In the genomic region with DNA sequence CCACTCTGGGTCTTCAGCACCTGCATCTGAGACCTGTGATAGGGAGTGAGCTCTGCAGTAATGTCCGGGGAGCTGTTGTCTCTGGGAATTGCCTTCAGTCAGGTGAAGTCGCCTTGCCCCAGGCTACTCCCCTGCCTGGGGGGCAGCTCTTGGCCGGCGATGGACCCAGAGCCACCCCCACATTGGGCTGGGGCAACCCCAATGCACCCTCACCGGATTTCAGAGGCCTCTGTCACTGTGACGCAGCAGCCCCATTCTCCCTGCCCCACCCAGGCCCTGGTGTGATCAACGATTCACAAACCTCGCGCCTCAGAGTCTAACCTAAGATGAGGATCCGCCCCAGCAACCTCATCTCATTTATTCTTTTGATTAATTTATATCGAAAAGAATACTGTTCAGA, we compare ENCODE assay signal across 18 cellular contexts.
DNase-seq lines count a peak whose midpoint lies in the region; ATAC-seq and TF ChIP-seq lines count a peak whose summit lies in the region.
"Had no signal": no experiment of that assay in that cellular context is flagged by ENCODE, and none has a peak within 500 bp of the region (broad histone marks: within the 10 kb centered on the region; RNA-seq: fewer than 3 reads in every experiment).

No MANE protein-coding gene starts in this region.

- no peak overlapping the region for H3K27ac ChIP-seq in left ventricle myocardium inferior (replicated peaks)
- H3K27ac ChIP-seq: C4-2B had no signal

- DNase-seq in cardiac septum (ENCODE audit: low spot score) (peak; percentile 41), left ventricle myocardium inferior (no peak), ecto neural progenitor cell (ENCODE audit: low spot score) (peak; percentile 35), osteocyte (ENCODE audit: extremely low spot score, unreplicated experiment) (peak; percentile 69), SKM-1 (lab: John Stamatoyannopoulos, UW; ENCODE audit: unreplicated experiment) (no peak), left colon (no peak), T-helper 1 cell (no peak)
- DNase-seq: DMS 273 treated with DMSO at 0.1 percent for 48 hours, GDM1, KBM-7, MV-4-11, NCI-H1417, NCI-H187 treated with DMSO at 0.1 percent for 48 hours, NCI-H446, NCI-H69 had no signal

- no peaks in the 10 kb centered on the region for H3K4me1 ChIP-seq in left ventricle myocardium inferior

- no peak for ATAC-seq in left colon
- ATAC-seq: GM12878, GM23338 had no signal

- H3K27me3 ChIP-seq in left ventricle myocardium inferior (ENCODE audit: low read depth): peaks cover 32% of the 10 kb centered on the region

- H3K27me3 Mint-ChIP-seq in osteocyte (ENCODE audit: unreplicated experiment): no peaks in the 10 kb centered on the region

- no peak overlapping the region for H3K4me3 ChIP-seq in left ventricle myocardium inferior
- H3K4me3 ChIP-seq: GM12878, GM23338 had no signal

- no peaks in the 10 kb centered on the region for H3K9me3 ChIP-seq in left ventricle myocardium inferior (replicated peaks)

- no peaks in the 10 kb centered on the region for H3K36me3 Mint-ChIP-seq in osteocyte (ENCODE audit: unreplicated experiment)

- intact Hi-C loops in cardiac septum (cut with DNase I): no loop called here
- intact Hi-C loops in left ventricle myocardium inferior (cut with micrococcal nuclease): no loop called here
- intact Hi-C loops in left colon (cut with DNase I, micrococcal nuclease): no loop called here

- TF ChIP-seq CTCF in left ventricle myocardium inferior (IDR thresholded peaks at IDR 0.05; ENCODE audit: borderline replicate concordance): no peak
- TF ChIP-seq CTCF in osteocyte (IDR thresholded peaks at IDR 0.05): no peak

- no peak overlapping the region for H3K4me3 Mint-ChIP-seq in osteocyte (ENCODE audit: unreplicated experiment)
- H3K4me3 Mint-ChIP-seq: GM23338 had no signal

- H3K4me1 Mint-ChIP-seq in osteocyte (ENCODE audit: unreplicated experiment): no peaks in the 10 kb centered on the region

- no peaks in the 10 kb centered on the region for H3K9me3 Mint-ChIP-seq in osteocyte (ENCODE audit: unreplicated experiment)

- H3K27ac Mint-ChIP-seq in osteocyte (ENCODE audit: unreplicated experiment): no peak overlapping the region
- H3K27ac Mint-ChIP-seq: GM23338 had no signal

- H3K36me3 ChIP-seq in left ventricle myocardium inferior: no peaks in the 10 kb centered on the region

Comparison
In these comparisons a context has a peak if more than half of its experiments do, and no peak if none do; other contexts are left out.
1. DNase-seq: peak in cardiac septum (single experiment), ecto neural progenitor cell (single experiment) and osteocyte (single experiment); none in left ventricle myocardium inferior (single experiment), SKM-1 (single experiment), left colon (0 of 2) and T-helper 1 cell (0 of 5).